ENCODE assay signal across 9 cellular contexts in genomic region chr16:80231888-80232287, GRCh38.
DNase-seq lines count a peak whose midpoint lies in the region; ATAC-seq and TF ChIP-seq lines count a peak whose summit lies in the region.
"Had no signal": no experiment of that assay in that cellular context is flagged by ENCODE, and none has a peak within 500 bp of the region (broad histone marks: within the 10 kb centered on the region; RNA-seq: fewer than 3 reads in every experiment).

No MANE protein-coding gene starts in this region.

- TF ChIP-seq CTCF in endodermal cell (conservative IDR thresholded peaks at IDR 0.05): no peak

- H3K36me3 ChIP-seq in endodermal cell (ENCODE audit: control insufficient read depth, insufficient read depth, low read length) (no peaks in the 10 kb centered on the region), HAP-1 (replicated peaks) (no peaks in the 10 kb centered on the region)

- peaks cover under 1% of the 10 kb centered on the region for H3K9me3 ChIP-seq in endodermal cell (ENCODE audit: control insufficient read depth, low read length)
- H3K9me3 ChIP-seq in HAP-1: no peaks in the 10 kb centered on the region

- DNase-seq in AG20443 (ENCODE audit: low spot score): peak; percentile 87
- DNase-seq in fibroblast of gingiva (ENCODE audit: low read depth): peak; percentile 39
- no peak for DNase-seq in left lobe of liver (ENCODE audit: low spot score)
- no peak for DNase-seq in endodermal cell
- DNase-seq in NCI-H2029 (lab: John Stamatoyannopoulos, UW): no peak
- DNase-seq in HAP-1 (ENCODE audit: low spot score in 2 of 2): no peak
- DNase-seq: Right ventricle myocardium superior had no signal

- no peak overlapping the region for H3K27ac ChIP-seq in endodermal cell (ENCODE audit: low read depth, low read length)

- ATAC-seq in GM19397 (IDR thresholded peaks at IDR 0.05; ENCODE audit: unreplicated experiment) (peak; percentile 52), HG03342 (IDR thresholded peaks at IDR 0.05; ENCODE audit: unreplicated experiment) (peak; percentile 90), left lobe of liver (no peak)

- H3K27me3 ChIP-seq in endodermal cell (ENCODE audit: control insufficient read depth, insufficient read depth, low read length, poor library complexity, severe bottlenecking) (no peaks in the 10 kb centered on the region), HAP-1 (ENCODE audit: low read depth) (no peaks in the 10 kb centered on the region)

- no peak overlapping the region for H3K9ac ChIP-seq in endodermal cell (ENCODE audit: extremely low read depth, low read length, poor library complexity, severe bottlenecking)

- no peak overlapping the region for H3K27ac Mint-ChIP-seq in endodermal cell

- H3K4me1 ChIP-seq in endodermal cell (ENCODE audit: control insufficient read depth, insufficient read depth, low read length) (no peaks in the 10 kb centered on the region), HAP-1 (no peaks in the 10 kb centered on the region)

- 94 to 95% methylated on average over 3 of the region's 3 CpGs for WGBS in endodermal cell (ENCODE audit: insufficient coverage in 1 of 2, insufficient read length in 1 of 2), 2 experiments

- peaks cover 2% of the 10 kb centered on the region for H3K9me3 Mint-ChIP-seq in endodermal cell

- no peak overlapping the region for H3K4me3 ChIP-seq in endodermal cell (ENCODE audit: low read length)
- H3K4me3 ChIP-seq in HAP-1: no peak overlapping the region

- peaks cover 9% of the 10 kb centered on the region for H3K4me1 Mint-ChIP-seq in endodermal cell

- peaks cover 9% of the 10 kb centered on the region for H3K27me3 Mint-ChIP-seq in endodermal cell (ENCODE audit: insufficient read depth)

- in situ Hi-C loops in HAP-1 (cut with MboI; ENCODE audit: low sequenced_read_pairs): no loop called here

- no peak overlapping the region for H3K4me3 Mint-ChIP-seq in endodermal cell

- no peaks in the 10 kb centered on the region for H3K36me3 Mint-ChIP-seq in endodermal cell (ENCODE audit: low read depth)

Comparison
In these comparisons a context has a peak if more than half of its experiments do, and no peak if none do; other contexts are left out.
1. DNase-seq: peak in AG20443 (single experiment) and fibroblast of gingiva (single experiment); none in left lobe of liver (single experiment), endodermal cell (single experiment), NCI-H2029 (single experiment) and HAP-1 (0 of 2).